18 cellular contexts compared by ENCODE assay signal in genomic region chr11:94224078-94224477, GRCh38.
"Had no signal": no experiment of that assay in that cellular context is flagged by ENCODE, and none has a peak within 500 bp of the region (broad histone marks: within the 10 kb centered on the region; RNA-seq: fewer than 3 reads in every experiment).

No MANE protein-coding gene starts in this region.

- DNase-seq: activated CD4-positive, alpha-beta T cell treated with anti-CD3 and anti-CD28 coated beads, Interleukin-2, amount 10 ng/mL, durations not matched to agents 7 days and 5 days; activated CD8-positive, alpha-beta T cell treated with anti-CD3 and anti-CD28 coated beads, Interleukin-2, amount 10 ng/mL, durations not matched to agents 7 days and 5 days; adrenal gland; colonic mucosa; dorsolateral prefrontal cortex; esophagus squamous epithelium; heart left ventricle; islet precursor cell; left cardiac atrium; nephron progenitor cell; pancreas; psoas muscle; stimulated activated CD4-positive, alpha-beta T cell treated with anti-CD3 and anti-CD28 coated beads, Interleukin-4, amount 100 ng/mL, for 4 hours; stimulated activated naive CD8-positive, alpha-beta T cell treated with anti-CD3 and anti-CD28 coated beads, Interleukin-15, Interleukin-2, amounts not matched to agents 100 U/mL and 50 U/mL, for 24 hours; upper lobe of left lung had no signal

- H3K27ac ChIP-seq: adrenal gland, breast epithelium, colonic mucosa, dorsolateral prefrontal cortex, esophagus squamous epithelium, heart left ventricle, pancreas, psoas muscle, right atrium auricular region, upper lobe of left lung, VCaP had no signal

- H3K27me3 ChIP-seq: adrenal gland, breast epithelium, colonic mucosa, dorsolateral prefrontal cortex, esophagus squamous epithelium, heart left ventricle, pancreas, right atrium auricular region, upper lobe of left lung had no signal

- H3K4me1 ChIP-seq: adrenal gland, breast epithelium, colonic mucosa, esophagus squamous epithelium, heart left ventricle, pancreas, psoas muscle, right atrium auricular region, upper lobe of left lung had no signal

- H3K4me3 ChIP-seq: adrenal gland, breast epithelium, colonic mucosa, dorsolateral prefrontal cortex, esophagus squamous epithelium, heart left ventricle, pancreas, psoas muscle, right atrium auricular region, upper lobe of left lung had no signal

- H3K36me3 ChIP-seq: adrenal gland, breast epithelium, colonic mucosa, esophagus squamous epithelium, heart left ventricle, pancreas, right atrium auricular region, upper lobe of left lung had no signal

- H3K9me3 ChIP-seq: adrenal gland, colonic mucosa, pancreas, psoas muscle had no signal

- FAIRE-seq: pancreas had no signal
